ENCODE assay signal across 1 cellular context in the genomic region with DNA sequence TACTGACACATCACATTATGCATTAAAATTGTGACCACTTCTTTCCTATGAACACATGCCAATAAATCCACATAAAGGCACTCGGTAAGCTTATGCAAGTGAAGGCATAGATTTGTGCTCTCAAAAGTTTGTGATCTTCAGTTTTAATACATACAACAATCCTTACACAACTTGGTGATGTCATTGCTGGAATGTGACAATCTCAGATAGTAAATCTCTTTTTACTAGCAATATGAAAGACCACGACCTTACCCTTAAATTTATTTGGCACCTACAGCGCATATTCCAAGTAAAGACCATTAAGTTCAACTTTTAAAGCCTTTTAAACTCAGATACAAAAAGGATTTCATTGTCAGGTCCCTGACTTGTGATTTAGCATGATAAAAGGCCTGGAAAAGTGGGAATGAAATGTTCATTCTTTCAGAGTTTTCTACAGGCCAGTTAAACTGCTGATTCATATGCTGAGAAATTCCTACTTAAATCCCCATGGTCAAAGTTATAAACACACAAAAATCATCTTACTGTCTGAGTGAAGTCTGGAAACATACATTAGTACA.
TF ChIP-seq lines count a peak whose summit lies in the region.

No MANE protein-coding gene starts in this region.

TF ChIP-seq in IMR-90, 13 proteins besides CTCF, POLR2A, EP300 and RAD21:
- TF ChIP-seq, protein P1, sequence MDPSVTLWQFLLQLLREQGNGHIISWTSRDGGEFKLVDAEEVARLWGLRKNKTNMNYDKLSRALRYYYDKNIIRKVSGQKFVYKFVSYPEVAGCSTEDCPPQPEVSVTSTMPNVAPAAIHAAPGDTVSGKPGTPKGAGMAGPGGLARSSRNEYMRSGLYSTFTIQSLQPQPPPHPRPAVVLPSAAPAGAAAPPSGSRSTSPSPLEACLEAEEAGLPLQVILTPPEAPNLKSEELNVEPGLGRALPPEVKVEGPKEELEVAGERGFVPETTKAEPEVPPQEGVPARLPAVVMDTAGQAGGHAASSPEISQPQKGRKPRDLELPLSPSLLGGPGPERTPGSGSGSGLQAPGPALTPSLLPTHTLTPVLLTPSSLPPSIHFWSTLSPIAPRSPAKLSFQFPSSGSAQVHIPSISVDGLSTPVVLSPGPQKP (IDR thresholded peaks at IDR 0.05; ENCODE audit: borderline replicate concordance, low read depth, low read length) = no peak
- TF ChIP-seq MAFK (IDR thresholded peaks at IDR 0.05; ENCODE audit: low read depth, low read length) (peak; percentile 46; the same call in 1 of the 2 replicates), CEBPB (IDR thresholded peaks at IDR 0.05; ENCODE audit: low read depth, low read length) (peak; percentile 73), BHLHE40 (IDR thresholded peaks at IDR 0.05; ENCODE audit: low read depth, low read length) (no peak), NFE2L2 (IDR thresholded peaks at IDR 0.05; ENCODE audit: low read depth, low read length) (peak; percentile 61; the same call in 1 of the 2 replicates), MXI1 (IDR thresholded peaks at IDR 0.05; ENCODE audit: borderline replicate concordance, low read depth, low read length) (no peak), RCOR1 (IDR thresholded peaks at IDR 0.05; ENCODE audit: insufficient replicate concordance, low read length) (no peak), SMC3 (IDR thresholded peaks at IDR 0.05; ENCODE audit: low read depth, low read length) (no peak), CHD1 (IDR thresholded peaks at IDR 0.05; ENCODE audit: low read depth, low read length) (no peak), FOS (IDR thresholded peaks at IDR 0.05; ENCODE audit: low read depth, low read length) (no peak), RFX5 (IDR thresholded peaks at IDR 0.05; ENCODE audit: low read depth, low read length) (peak; percentile 8; the same call in 1 of the 2 replicates), MAZ (IDR thresholded peaks at IDR 0.05; ENCODE audit: borderline replicate concordance, low read depth, low read length) (no peak)
- TF ChIP-seq, protein P2, sequence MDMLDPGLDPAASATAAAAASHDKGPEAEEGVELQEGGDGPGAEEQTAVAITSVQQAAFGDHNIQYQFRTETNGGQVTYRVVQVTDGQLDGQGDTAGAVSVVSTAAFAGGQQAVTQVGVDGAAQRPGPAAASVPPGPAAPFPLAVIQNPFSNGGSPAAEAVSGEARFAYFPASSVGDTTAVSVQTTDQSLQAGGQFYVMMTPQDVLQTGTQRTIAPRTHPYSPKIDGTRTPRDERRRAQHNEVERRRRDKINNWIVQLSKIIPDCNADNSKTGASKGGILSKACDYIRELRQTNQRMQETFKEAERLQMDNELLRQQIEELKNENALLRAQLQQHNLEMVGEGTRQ (IDR thresholded peaks at IDR 0.05; ENCODE audit: low read depth, low read length) = no peak
